Comparison of ENCODE assay signal across 21 cellular contexts in the genomic region with DNA sequence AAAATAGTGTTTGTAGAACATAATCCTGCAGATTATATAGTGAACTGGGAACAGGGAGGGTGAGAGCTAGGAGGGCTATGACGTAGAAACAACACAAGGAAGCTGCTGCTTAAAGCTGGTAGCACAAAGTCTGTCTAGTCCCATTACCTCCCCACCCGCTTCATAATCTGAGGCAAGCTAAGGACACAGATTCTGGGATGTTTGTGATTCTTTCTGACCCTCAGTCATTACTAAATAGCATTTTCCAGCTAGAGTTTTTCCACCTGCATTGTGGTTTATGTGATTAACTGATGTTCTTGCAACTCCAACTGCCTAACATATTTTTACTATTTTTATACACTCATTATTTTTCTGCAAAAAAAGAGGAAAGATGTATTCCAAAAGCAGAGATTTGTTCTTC.
A peak's percentile ranks its signal among the peaks of the same experiment; 100 is the strongest.
DNase-seq lines count a peak whose midpoint lies in the region; ATAC-seq and TF ChIP-seq lines count a peak whose summit lies in the region.
"Had no signal": no experiment of that assay in that cellular context is flagged by ENCODE, and none has a peak within 500 bp of the region (broad histone marks: within the 10 kb centered on the region; RNA-seq: fewer than 3 reads in every experiment).

No MANE protein-coding gene starts in this region.

- peak overlapping the region; percentile 64 to 87 (median 67) for H3K27ac Mint-ChIP-seq in nephron
- H3K27ac Mint-ChIP-seq in effector memory CD8-positive, alpha-beta T cell = no peak overlapping the region
- H3K27ac Mint-ChIP-seq: CD4-positive, alpha-beta T cell had no signal

- H3K9me3 ChIP-seq in Loucy (ENCODE audit: insufficient read depth, low read depth, low read length) = no peaks in the 10 kb centered on the region
- H3K9me3 ChIP-seq in adipocyte (ENCODE audit: control insufficient read depth, low read length) = no peaks in the 10 kb centered on the region
- no peaks in the 10 kb centered on the region for H3K9me3 ChIP-seq in smooth muscle cell (replicated peaks; ENCODE audit: low read depth)
- no peaks in the 10 kb centered on the region for H3K9me3 ChIP-seq in breast epithelium
- H3K9me3 ChIP-seq: BLaER1, Caco-2, SJCRH30 had no signal

- H3K4me1 ChIP-seq in Loucy (ENCODE audit: insufficient read depth, low read length, poor library complexity, severe bottlenecking) (peaks cover 39% of the 10 kb centered on the region), adipocyte (ENCODE audit: control insufficient read depth, insufficient read depth, low read length) (no peaks in the 10 kb centered on the region), smooth muscle cell (ENCODE audit: low read depth) (peaks cover 5% of the 10 kb centered on the region), breast epithelium (no peaks in the 10 kb centered on the region)
- H3K4me1 ChIP-seq: BLaER1, Caco-2, SJCRH30 had no signal

- TF ChIP-seq CTCF in Loucy (conservative IDR thresholded peaks at IDR 0.05; ENCODE audit: low read length) (no peak), nephron (IDR thresholded peaks at IDR 0.05; ENCODE audit: unreplicated experiment in 3 of 3) (no peak), smooth muscle cell (IDR thresholded peaks at IDR 0.05; ENCODE audit: borderline replicate concordance, insufficient read depth, poor library complexity, severe bottlenecking) (no peak), breast epithelium (IDR thresholded peaks at IDR 0.05) (no peak)

- no peak for ATAC-seq in effector memory CD8-positive, alpha-beta T cell (replicated peaks)
- ATAC-seq: K562 had no signal

- TF ChIP-seq POLR2A in breast epithelium (IDR thresholded peaks at IDR 0.05) = no peak

- H3K79me2 ChIP-seq in Loucy (ENCODE audit: insufficient read depth, low read length) = no peaks in the 10 kb centered on the region
- H3K79me2 ChIP-seq in smooth muscle cell (ENCODE audit: low read depth) = no peaks in the 10 kb centered on the region

- H3F3A ChIP-seq in Loucy (ENCODE audit: low read depth) (no peaks in the 10 kb centered on the region), smooth muscle cell (ENCODE audit: low read depth) (no peaks in the 10 kb centered on the region)

- no peaks in the 10 kb centered on the region for H3K36me3 ChIP-seq in Loucy (ENCODE audit: insufficient read depth, low read length)
- no peaks in the 10 kb centered on the region for H3K36me3 ChIP-seq in adipocyte (ENCODE audit: control insufficient read depth, insufficient read depth, low read length, severe bottlenecking)
- no peaks in the 10 kb centered on the region for H3K36me3 ChIP-seq in smooth muscle cell (ENCODE audit: low read depth)
- no peaks in the 10 kb centered on the region for H3K36me3 ChIP-seq in breast epithelium
- H3K36me3 ChIP-seq: BLaER1, SJCRH30 had no signal

- H3K9ac ChIP-seq in Loucy (ENCODE audit: low read depth, low read length, poor library complexity, severe bottlenecking) (no peak overlapping the region), adipocyte (ENCODE audit: low read length) (no peak overlapping the region), smooth muscle cell (ENCODE audit: low read depth) (no peak overlapping the region)
- H3K9ac ChIP-seq: BLaER1 had no signal

- no peaks in the 10 kb centered on the region for H3K9me2 ChIP-seq in Loucy (replicated peaks; ENCODE audit: low read depth, low read length)

- intact Hi-C loops in breast epithelium (cut with DNase I; ENCODE audit: low total_unique reads) = no loop called here

- peaks cover 29% of the 10 kb centered on the region for H3K4me1 Mint-ChIP-seq in nephron
- H3K4me1 Mint-ChIP-seq in effector memory CD8-positive, alpha-beta T cell (ENCODE audit: low read depth in 2 of 2) = no peaks in the 10 kb centered on the region

- H3K36me3 Mint-ChIP-seq in nephron (ENCODE audit: low read depth) = no peaks in the 10 kb centered on the region
- no peaks in the 10 kb centered on the region for H3K36me3 Mint-ChIP-seq in effector memory CD8-positive, alpha-beta T cell (ENCODE audit: insufficient read depth)

- H3K4me3 Mint-ChIP-seq in nephron = no peak overlapping the region
- H3K4me3 Mint-ChIP-seq in effector memory CD8-positive, alpha-beta T cell = no peak overlapping the region
- H3K4me3 Mint-ChIP-seq: CD4-positive, alpha-beta T cell had no signal

- H3K27ac ChIP-seq in smooth muscle cell (ENCODE audit: low read depth) (no peak overlapping the region), breast epithelium (no peak overlapping the region)
- H3K27ac ChIP-seq: BLaER1, SJCRH30 had no signal

- H4K20me1 ChIP-seq in Loucy (ENCODE audit: insufficient read depth, low read length, poor library complexity, severe bottlenecking) (no peaks in the 10 kb centered on the region), smooth muscle cell (ENCODE audit: low read depth) (no peaks in the 10 kb centered on the region)
- H4K20me1 ChIP-seq: BLaER1 had no signal

- H3K27me3 ChIP-seq in Loucy (ENCODE audit: insufficient read depth, low read length, poor library complexity, severe bottlenecking) = no peaks in the 10 kb centered on the region
- no peaks in the 10 kb centered on the region for H3K27me3 ChIP-seq in adipocyte (replicated peaks; ENCODE audit: control insufficient read depth, insufficient read depth, low read length)
- no peaks in the 10 kb centered on the region for H3K27me3 ChIP-seq in smooth muscle cell (ENCODE audit: low read depth)
- H3K27me3 ChIP-seq in breast epithelium = no peaks in the 10 kb centered on the region
- H3K27me3 ChIP-seq: BLaER1, SJCRH30 had no signal

- H3K27me3 Mint-ChIP-seq in nephron (ENCODE audit: low read depth) = no peaks in the 10 kb centered on the region
- no peaks in the 10 kb centered on the region for H3K27me3 Mint-ChIP-seq in effector memory CD8-positive, alpha-beta T cell

- H2AFZ ChIP-seq in Loucy (ENCODE audit: low read length) = peak overlapping the region; percentile 26; the same call in 1 of the 2 replicates
- H2AFZ ChIP-seq in smooth muscle cell (ENCODE audit: low read depth) = peak overlapping the region; percentile 27

- H3K4me2 ChIP-seq in Loucy (ENCODE audit: low read depth, low read length, poor library complexity, severe bottlenecking) = no peak overlapping the region
- peak overlapping the region; percentile 56 for H3K4me2 ChIP-seq in smooth muscle cell
- H3K4me2 ChIP-seq: BLaER1 had no signal

- H3K4me3 ChIP-seq in Loucy (ENCODE audit: low read length, poor library complexity, severe bottlenecking) (no peak overlapping the region), adipocyte (ENCODE audit: low read length) (no peak overlapping the region), smooth muscle cell (no peak overlapping the region), breast epithelium (no peak overlapping the region)
- H3K4me3 ChIP-seq: BLaER1, K562, SJCRH30 had no signal

- 29% methylated on average over 2 of the region's 2 CpGs for WGBS in smooth muscle cell (ENCODE audit: low lambda C conversion rate)

- DNase-seq in adipocyte (ENCODE audit: low read depth) = peak; percentile 27
- DNase-seq in smooth muscle cell (lab: John Stamatoyannopoulos, UW; ENCODE audit: unreplicated experiment) = no peak
- no peak for DNase-seq in NCI-H774 (lab: John Stamatoyannopoulos, UW)
- DNase-seq in nucleus accumbens (lab: John Stamatoyannopoulos, UW) = no peak
- no peak for DNase-seq in breast epithelium (ENCODE audit: low spot score in 2 of 2)
- DNase-seq in effector memory CD8-positive, alpha-beta T cell = no peak
- DNase-seq: Caco-2; CD4-positive, alpha-beta T cell; DND-41; H7; MM.1S; NCI-H1048; NCI-H1417 treated with DMSO at 0.1 percent for 48 hours; NCI-H187; NCI-H69; NK-92 treated with Interleukin-12 subunit alpha and Interleukin-12 subunit beta, amount 100 ng/mL, for 24 hours; SJCRH30 had no signal

- H3K9me3 Mint-ChIP-seq in nephron = no peaks in the 10 kb centered on the region
- no peaks in the 10 kb centered on the region for H3K9me3 Mint-ChIP-seq in effector memory CD8-positive, alpha-beta T cell
- H3K9me3 Mint-ChIP-seq: CD4-positive, alpha-beta T cell had no signal

Comparison
In these comparisons a context has a peak if more than half of its experiments do, and no peak if none do; other contexts are left out.
1. H3K27ac Mint-ChIP-seq: peak in nephron (3 of 3); none in effector memory CD8-positive, alpha-beta T cell (0 of 2).